Comparison of ENCODE assay signal across 17 cellular contexts in the genomic region with DNA sequence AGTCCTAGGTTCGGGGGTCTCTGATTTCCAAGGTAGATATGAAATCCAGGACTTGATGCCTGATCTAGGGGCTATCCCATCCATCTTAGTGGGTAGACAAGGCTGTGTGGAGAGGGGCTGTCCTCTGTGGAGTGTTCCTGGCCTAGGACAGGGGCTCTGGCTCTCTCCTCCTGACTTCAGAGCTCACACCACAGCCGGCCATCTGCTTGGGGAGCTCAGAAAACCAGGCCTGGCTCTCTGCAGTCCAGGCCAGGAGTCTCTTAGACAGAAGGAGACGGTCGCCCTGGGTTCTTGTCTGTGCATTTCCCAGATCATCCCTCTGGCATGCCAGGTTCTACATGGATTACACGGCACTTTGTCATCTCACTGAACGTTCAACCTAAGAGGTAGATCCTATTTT. TPM values are rescaled to one million over a fixed set of nuclear protein-coding genes. Genes with fewer than 3 reads are reported as not detected.
A peak's percentile ranks its signal among the peaks of the same experiment; 100 is the strongest.
DNase-seq lines count a peak whose midpoint lies in the region; ATAC-seq and TF ChIP-seq lines count a peak whose summit lies in the region.
"Had no signal": no experiment of that assay in that cellular context is flagged by ENCODE, and none has a peak within 500 bp of the region (broad histone marks: within the 10 kb centered on the region; RNA-seq: fewer than 3 reads in every experiment).

No MANE protein-coding gene starts in this region.

- H3K27me3 Mint-ChIP-seq in T-helper 17 cell: no peaks in the 10 kb centered on the region
- H3K27me3 Mint-ChIP-seq: activated B cell treated with CpG ODN at 0.5 μM for 24 hours; activated CD4-positive, alpha-beta memory T cell treated with anti-CD3 and anti-CD28 coated beads for 36 hours; progenitor cell of endocrine pancreas; stimulated activated naive CD8-positive, alpha-beta T cell treated with anti-CD3 and anti-CD28 coated beads, Interleukin-15, Interleukin-2, amounts not matched to agents 100 ng/mL and 50 ng/mL, for 24 hours had no signal

- peaks cover 11% of the 10 kb centered on the region for H3K36me3 ChIP-seq in RWPE2 (ENCODE audit: low read depth)
- no peaks in the 10 kb centered on the region for H3K36me3 ChIP-seq in colonic mucosa
- H3K36me3 ChIP-seq in sigmoid colon: peaks cover 4 to 79% (median 15%) of the 10 kb centered on the region in 4 donors

- no peaks in the 10 kb centered on the region for H3K9me3 ChIP-seq in RWPE2 (ENCODE audit: severe bottlenecking)
- H3K9me3 ChIP-seq in colonic mucosa: no peaks in the 10 kb centered on the region
- no peaks in the 10 kb centered on the region for H3K9me3 ChIP-seq in sigmoid colon
- H3K9me3 ChIP-seq in T-helper 17 cell (ENCODE audit: control insufficient read depth, low read length, poor library complexity, severe bottlenecking): no peaks in the 10 kb centered on the region
- H3K9me3 ChIP-seq: BE2C, tibial nerve had no signal

- intact Hi-C loops in colonic mucosa (cut with DNase I) (loop anchor here (5.0 to 10.0 kb wide), 3 partner anchors 67 to 994 kb away; no protein-coding TSS in a partner anchor), sigmoid colon (cut with DNase I) (loop anchor here (2.0 kb wide), 2 partner anchors 66 to 92 kb away; no protein-coding TSS in a partner anchor)

- no peak overlapping the region for H3K4me3 Mint-ChIP-seq in T-helper 17 cell
- H3K4me3 Mint-ChIP-seq: activated B cell treated with CpG ODN at 0.5 μM for 24 hours; activated CD4-positive, alpha-beta memory T cell treated with anti-CD3 and anti-CD28 coated beads for 36 hours; neural crest cell; stimulated activated naive CD8-positive, alpha-beta T cell treated with anti-CD3 and anti-CD28 coated beads, Interleukin-15, Interleukin-2, amounts not matched to agents 100 ng/mL and 50 ng/mL, for 24 hours had no signal

- no peaks in the 10 kb centered on the region for H3K27me3 ChIP-seq in RWPE2 (ENCODE audit: insufficient read depth, poor library complexity, severe bottlenecking)
- H3K27me3 ChIP-seq in colonic mucosa: no peaks in the 10 kb centered on the region
- H3K27me3 ChIP-seq in sigmoid colon: no peaks in the 10 kb centered on the region
- H3K27me3 ChIP-seq: BE2C, dorsolateral prefrontal cortex, tibial nerve had no signal

- TF ChIP-seq EP300 in sigmoid colon (IDR thresholded peaks at IDR 0.05): no peak

- H3K4me3 ChIP-seq in RWPE2 (ENCODE audit: severe bottlenecking) (no peak overlapping the region), colonic mucosa (no peak overlapping the region), sigmoid colon (no peak overlapping the region)
- H3K4me3 ChIP-seq: dorsolateral prefrontal cortex, skin epidermis, tibial nerve had no signal

- no peak overlapping the region for H3K27ac ChIP-seq in RWPE2 (ENCODE audit: poor library complexity, severe bottlenecking)
- H3K27ac ChIP-seq in colonic mucosa: no peak overlapping the region
- H3K27ac ChIP-seq in sigmoid colon: no peak overlapping the region
- H3K27ac ChIP-seq: skin epidermis, tibial nerve had no signal

- H3K4me1 Mint-ChIP-seq in T-helper 17 cell: peaks cover 4% of the 10 kb centered on the region
- H3K4me1 Mint-ChIP-seq: activated B cell treated with CpG ODN at 0.5 μM for 24 hours, neural crest cell had no signal

- TF ChIP-seq CTCF in RWPE2 (IDR thresholded peaks at IDR 0.05; ENCODE audit: poor library complexity, severe bottlenecking): no peak
- TF ChIP-seq CTCF in colonic mucosa (IDR thresholded peaks at IDR 0.05): no peak
- TF ChIP-seq CTCF in sigmoid colon (IDR thresholded peaks at IDR 0.05): no peak

- H3K4me1 ChIP-seq in RWPE2 (ENCODE audit: insufficient read depth, poor library complexity, severe bottlenecking) (no peaks in the 10 kb centered on the region), colonic mucosa (no peaks in the 10 kb centered on the region), sigmoid colon (no peaks in the 10 kb centered on the region)
- H3K4me1 ChIP-seq: BE2C, tibial nerve had no signal

- TF ChIP-seq POLR2A in sigmoid colon (IDR thresholded peaks at IDR 0.05): no peak

- DNase-seq in EH (ENCODE audit: low read depth) (peak; percentile 48), RWPE2 (ENCODE audit: low spot score) (peak; percentile 38), colonic mucosa (peak; percentile 10), sigmoid colon (peak; percentile 46), T-helper 17 cell (no peak), NCI-H187 treated with DMSO at 0.1 percent for 48 hours (lab: John Stamatoyannopoulos, UW) (no peak)

- H3K27ac Mint-ChIP-seq in T-helper 17 cell: no peak overlapping the region
- H3K27ac Mint-ChIP-seq: activated B cell treated with CpG ODN at 0.5 μM for 24 hours; activated CD4-positive, alpha-beta memory T cell treated with anti-CD3 and anti-CD28 coated beads for 36 hours; progenitor cell of endocrine pancreas; stimulated activated naive CD8-positive, alpha-beta T cell treated with anti-CD3 and anti-CD28 coated beads, Interleukin-15, Interleukin-2, amounts not matched to agents 100 ng/mL and 50 ng/mL, for 24 hours had no signal

- H3K36me3 Mint-ChIP-seq in T-helper 17 cell (ENCODE audit: low read depth): peaks cover 6% of the 10 kb centered on the region
- H3K36me3 Mint-ChIP-seq: activated CD4-positive, alpha-beta memory T cell treated with anti-CD3 and anti-CD28 coated beads for 36 hours had no signal

- ATAC-seq in RWPE2 (ENCODE audit: low read depth): no peak
- no peak for ATAC-seq in GM18858 (IDR thresholded peaks at IDR 0.05; ENCODE audit: unreplicated experiment)
- ATAC-seq in T-helper 17 cell: no peak
- ATAC-seq in HG02678 (IDR thresholded peaks at IDR 0.05; ENCODE audit: unreplicated experiment): no peak

- WGBS in sigmoid colon, 2 donors: 79 to 84% methylated on average over 6 of the region's 6 CpGs

- no peak overlapping the region for H3K9ac ChIP-seq in colonic mucosa (ENCODE audit: low read depth in 2 of 2, low read length in 2 of 2)

RNA-seq across cellular contexts. Expression of gene TUB, which starts 17.9 kb away (rescaled TPM):
- total RNA-seq in colonic mucosa: 1 to 10 TPM; 1.2 to 1.4 TPM
- 10 to 100 TPM in 2 of 4 donors, 1 to 10 TPM in 2; 6.7 to 18.3 (median 11.6) TPM for total RNA-seq in sigmoid colon
- polyA plus RNA-seq in sigmoid colon: 1 to 10 TPM in 2 of 3 donors, under 1 TPM in 1; 0.23 to 1.8 (median 1.8) TPM
- total RNA-seq in T-helper 17 cell: under 1 TPM; 0.37 to 0.72 TPM
- total RNA-seq: activated B cell treated with CpG ODN at 0.5 μM for 24 hours had no signal

Comparison
In these comparisons a context has a peak if more than half of its experiments do, and no peak if none do; other contexts are left out.
1. DNase-seq: peak in EH (single experiment), RWPE2 (single experiment), colonic mucosa (single experiment) and sigmoid colon (single experiment); none in T-helper 17 cell (0 of 3) and NCI-H187 treated with DMSO at 0.1 percent for 48 hours (single experiment).